ENCODE assay signal across 1 cellular context in the genomic region with DNA sequence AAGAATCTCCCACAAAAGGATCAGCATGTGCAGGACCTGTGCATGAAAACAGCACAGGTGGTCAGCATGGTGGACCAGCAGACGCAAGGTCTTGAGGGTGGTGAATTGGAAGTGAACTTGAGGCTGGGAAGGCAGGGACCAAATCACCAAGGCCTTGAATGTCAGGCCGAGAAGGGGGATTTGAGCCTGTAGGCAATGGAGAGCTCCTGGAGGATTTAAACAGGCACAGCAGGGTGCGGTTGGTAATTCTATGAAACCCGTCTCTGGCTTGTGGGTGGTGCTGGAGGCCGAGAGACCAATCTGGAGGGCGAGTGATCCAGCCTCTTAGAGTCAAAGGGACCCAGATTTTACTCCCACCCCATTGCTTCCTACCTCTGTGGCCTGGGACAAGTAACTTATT.
TF ChIP-seq lines count a peak whose summit lies in the region.

No MANE protein-coding gene starts in this region.

TF ChIP-seq in HCT116, 20 proteins besides CTCF, POLR2A, EP300 and RAD21 (continued from another document):
- TF ChIP-seq CBX3 (IDR thresholded peaks at IDR 0.05; ENCODE audit: low read depth), result no peak
- TF ChIP-seq POLR2AphosphoS5 (IDR thresholded peaks at IDR 0.05; ENCODE audit: low read depth, low read length), result no peak
- no peak for TF ChIP-seq TCF7L2 (IDR thresholded peaks at IDR 0.05; ENCODE audit: borderline replicate concordance, extremely low read depth, insufficient read depth, insufficient read length)
- no peak for TF ChIP-seq EZH2 (IDR thresholded peaks at IDR 0.05)
- no peak for TF ChIP-seq CEBPB (IDR thresholded peaks at IDR 0.05; ENCODE audit: low read depth)
- TF ChIP-seq SRF (IDR thresholded peaks at IDR 0.05; ENCODE audit: low read depth), result no peak
- no peak for TF ChIP-seq ELF1 (IDR thresholded peaks at IDR 0.05; ENCODE audit: borderline replicate concordance, low read depth)
- no peak for TF ChIP-seq EZH2phosphoT487 (IDR thresholded peaks at IDR 0.05; ENCODE audit: borderline replicate concordance)
- TF ChIP-seq SIN3A (IDR thresholded peaks at IDR 0.05; ENCODE audit: low read depth), result no peak
- TF ChIP-seq, protein P1, sequence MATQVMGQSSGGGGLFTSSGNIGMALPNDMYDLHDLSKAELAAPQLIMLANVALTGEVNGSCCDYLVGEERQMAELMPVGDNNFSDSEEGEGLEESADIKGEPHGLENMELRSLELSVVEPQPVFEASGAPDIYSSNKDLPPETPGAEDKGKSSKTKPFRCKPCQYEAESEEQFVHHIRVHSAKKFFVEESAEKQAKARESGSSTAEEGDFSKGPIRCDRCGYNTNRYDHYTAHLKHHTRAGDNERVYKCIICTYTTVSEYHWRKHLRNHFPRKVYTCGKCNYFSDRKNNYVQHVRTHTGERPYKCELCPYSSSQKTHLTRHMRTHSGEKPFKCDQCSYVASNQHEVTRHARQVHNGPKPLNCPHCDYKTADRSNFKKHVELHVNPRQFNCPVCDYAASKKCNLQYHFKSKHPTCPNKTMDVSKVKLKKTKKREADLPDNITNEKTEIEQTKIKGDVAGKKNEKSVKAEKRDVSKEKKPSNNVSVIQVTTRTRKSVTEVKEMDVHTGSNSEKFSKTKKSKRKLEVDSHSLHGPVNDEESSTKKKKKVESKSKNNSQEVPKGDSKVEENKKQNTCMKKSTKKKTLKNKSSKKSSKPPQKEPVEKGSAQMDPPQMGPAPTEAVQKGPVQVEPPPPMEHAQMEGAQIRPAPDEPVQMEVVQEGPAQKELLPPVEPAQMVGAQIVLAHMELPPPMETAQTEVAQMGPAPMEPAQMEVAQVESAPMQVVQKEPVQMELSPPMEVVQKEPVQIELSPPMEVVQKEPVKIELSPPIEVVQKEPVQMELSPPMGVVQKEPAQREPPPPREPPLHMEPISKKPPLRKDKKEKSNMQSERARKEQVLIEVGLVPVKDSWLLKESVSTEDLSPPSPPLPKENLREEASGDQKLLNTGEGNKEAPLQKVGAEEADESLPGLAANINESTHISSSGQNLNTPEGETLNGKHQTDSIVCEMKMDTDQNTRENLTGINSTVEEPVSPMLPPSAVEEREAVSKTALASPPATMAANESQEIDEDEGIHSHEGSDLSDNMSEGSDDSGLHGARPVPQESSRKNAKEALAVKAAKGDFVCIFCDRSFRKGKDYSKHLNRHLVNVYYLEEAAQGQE (IDR thresholded peaks at IDR 0.05; ENCODE audit: low read depth), result no peak
- TF ChIP-seq EGR1 (IDR thresholded peaks at IDR 0.05; ENCODE audit: low read depth), result no peak
- no peak for TF ChIP-seq ZNF274 (IDR thresholded peaks at IDR 0.05; ENCODE audit: low read depth, low read length)
- TF ChIP-seq YY1 (IDR thresholded peaks at IDR 0.05; ENCODE audit: extremely low read depth, insufficient replicate concordance, low read depth, low read length), result no peak
- TF ChIP-seq FOSL1 (IDR thresholded peaks at IDR 0.05; ENCODE audit: low read depth), result no peak
- no peak for TF ChIP-seq ZFX (IDR thresholded peaks at IDR 0.05)
- no peak for TF ChIP-seq JUND (IDR thresholded peaks at IDR 0.05)
- TF ChIP-seq, protein P2, sequence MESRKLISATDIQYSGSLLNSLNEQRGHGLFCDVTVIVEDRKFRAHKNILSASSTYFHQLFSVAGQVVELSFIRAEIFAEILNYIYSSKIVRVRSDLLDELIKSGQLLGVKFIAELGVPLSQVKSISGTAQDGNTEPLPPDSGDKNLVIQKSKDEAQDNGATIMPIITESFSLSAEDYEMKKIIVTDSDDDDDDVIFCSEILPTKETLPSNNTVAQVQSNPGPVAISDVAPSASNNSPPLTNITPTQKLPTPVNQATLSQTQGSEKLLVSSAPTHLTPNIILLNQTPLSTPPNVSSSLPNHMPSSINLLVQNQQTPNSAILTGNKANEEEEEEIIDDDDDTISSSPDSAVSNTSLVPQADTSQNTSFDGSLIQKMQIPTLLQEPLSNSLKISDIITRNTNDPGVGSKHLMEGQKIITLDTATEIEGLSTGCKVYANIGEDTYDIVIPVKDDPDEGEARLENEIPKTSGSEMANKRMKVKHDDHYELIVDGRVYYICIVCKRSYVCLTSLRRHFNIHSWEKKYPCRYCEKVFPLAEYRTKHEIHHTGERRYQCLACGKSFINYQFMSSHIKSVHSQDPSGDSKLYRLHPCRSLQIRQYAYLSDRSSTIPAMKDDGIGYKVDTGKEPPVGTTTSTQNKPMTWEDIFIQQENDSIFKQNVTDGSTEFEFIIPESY (IDR thresholded peaks at IDR 0.05; ENCODE audit: extremely low read depth, insufficient replicate concordance, low read length), result no peak
